In genomic region chr18:14075196-14075595, GRCh38 we compare ENCODE assay signal across 19 cellular contexts.
"Had no signal": no experiment of that assay in that cellular context is flagged by ENCODE, and none has a peak within 500 bp of the region (broad histone marks: within the 10 kb centered on the region; RNA-seq: fewer than 3 reads in every experiment).

No MANE protein-coding gene starts in this region.

- ATAC-seq: gastrocnemius medialis, heart left ventricle had no signal

- H3K4me1 Mint-ChIP-seq: activated B cell treated with CpG ODN at 0.5 μM for 24 hours; activated CD4-positive, alpha-beta T cell treated with anti-CD3 and anti-CD28 coated beads, Interleukin-2, amount 10 ng/mL, durations not matched to agents 7 days and 5 days; brain; central memory CD8-positive, alpha-beta T cell; neural crest cell had no signal

- H3K36me3 ChIP-seq: gastrocnemius medialis, ovary, thoracic aorta had no signal

- DNase-seq: activated B cell treated with CpG ODN at 0.5 μM for 24 hours; activated CD4-positive, alpha-beta T cell treated with anti-CD3 and anti-CD28 coated beads, Interleukin-2, amount 10 ng/mL, durations not matched to agents 7 days and 5 days; activated CD8-positive, alpha-beta memory T cell treated with anti-CD3 and anti-CD28 coated beads for 24 hours; activated gamma-delta T cell treated with Interleukin-2 at 50 U/mL for 16 hours; amygdala; effector CD8-positive, alpha-beta T cell; gastrocnemius medialis; heart left ventricle; midbrain; ovary; stimulated activated CD4-positive, alpha-beta T cell treated with anti-CD3 and anti-CD28 coated beads, Interleukin-12 subunit alpha, Interleukin-12 subunit beta, amount 100 ng/mL, for 4 hours; stimulated activated CD4-positive, alpha-beta T cell treated with anti-CD3 and anti-CD28 coated beads, Interleukin-2, amount 100 ng/mL, for 24 hours had no signal

- H3K27ac Mint-ChIP-seq: activated B cell treated with CpG ODN at 0.5 μM for 24 hours; activated CD4-positive, alpha-beta T cell treated with anti-CD3 and anti-CD28 coated beads, Interleukin-2, amount 10 ng/mL, durations not matched to agents 7 days and 5 days; activated naive CD8-positive, alpha-beta T cell; brain had no signal

- H3K9me3 Mint-ChIP-seq: activated B cell treated with CpG ODN at 0.5 μM for 24 hours; activated CD4-positive, alpha-beta T cell treated with anti-CD3 and anti-CD28 coated beads, Interleukin-2, amount 10 ng/mL, durations not matched to agents 7 days and 5 days; central memory CD8-positive, alpha-beta T cell; neural crest cell had no signal

- H3K27me3 Mint-ChIP-seq: activated B cell treated with CpG ODN at 0.5 μM for 24 hours; activated CD4-positive, alpha-beta T cell treated with anti-CD3 and anti-CD28 coated beads, Interleukin-2, amount 10 ng/mL, durations not matched to agents 7 days and 5 days; activated naive CD8-positive, alpha-beta T cell; central memory CD8-positive, alpha-beta T cell had no signal

- H3K9me3 ChIP-seq: gastrocnemius medialis, thoracic aorta had no signal

- H3K4me3 ChIP-seq: gastrocnemius medialis, heart left ventricle, lung, ovary, thoracic aorta had no signal

- H3K27ac ChIP-seq: epithelial cell of prostate, gastrocnemius medialis, heart left ventricle, ovary, thoracic aorta had no signal

- H3K4me3 Mint-ChIP-seq: activated B cell treated with CpG ODN at 0.5 μM for 24 hours; activated CD4-positive, alpha-beta T cell treated with anti-CD3 and anti-CD28 coated beads, Interleukin-2, amount 10 ng/mL, durations not matched to agents 7 days and 5 days; activated naive CD8-positive, alpha-beta T cell; brain; central memory CD8-positive, alpha-beta T cell; neural crest cell had no signal

- H3K4me1 ChIP-seq: gastrocnemius medialis, heart left ventricle had no signal

- H3K27me3 ChIP-seq: gastrocnemius medialis, heart left ventricle, ovary had no signal
